Comparison of ENCODE assay signal across 9 cellular contexts in the genomic region with DNA sequence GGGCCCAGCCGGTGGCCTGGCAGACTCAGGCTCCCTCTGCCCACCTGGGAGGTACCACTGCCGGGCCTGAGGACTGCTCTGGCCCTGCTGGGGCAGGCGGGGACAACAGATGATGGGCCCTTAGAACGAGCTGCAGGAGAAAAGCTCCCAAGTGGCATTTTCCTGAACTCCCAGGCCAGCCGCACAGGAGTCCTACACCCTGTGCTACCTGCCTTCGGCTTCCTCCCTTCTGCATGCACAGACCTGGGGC. TPM values are rescaled to one million over a fixed set of nuclear protein-coding genes. Genes with fewer than 3 reads are reported as not detected.
DNase-seq lines count a peak whose midpoint lies in the region; ATAC-seq, FAIRE-seq and TF ChIP-seq lines count a peak whose summit lies in the region.
"Had no signal": no experiment of that assay in that cellular context is flagged by ENCODE, and none has a peak within 500 bp of the region (broad histone marks: within the 10 kb centered on the region; RNA-seq: fewer than 3 reads in every experiment).

No MANE protein-coding gene starts in this region.

- H3K4me3 ChIP-seq in HepG2 (replicated peaks in 1 of 3; ENCODE audit: insufficient read depth in 1 of 3, low read depth in 2 of 3, low read length in 3 of 3) (no peak overlapping the region), upper lobe of left lung (no peak overlapping the region)

- TF ChIP-seq RAD21 in HepG2 (CRISPR knock-in tag; IDR thresholded peaks at IDR 0.05): no peak

- TF ChIP-seq POLR2A in HepG2 (IDR thresholded peaks at IDR 0.05; ENCODE audit: insufficient read depth in 1 of 2, low read depth in 2 of 2, low read length in 2 of 2) (no peak), upper lobe of left lung (IDR thresholded peaks at IDR 0.05) (no peak)

- peak; percentile 64 for DNase-seq in activated CD8-positive, alpha-beta memory T cell treated with anti-CD3 and anti-CD28 coated beads, Interleukin-2, amount 50 U/mL, for 48 hours
- DNase-seq in activated CD8-positive, alpha-beta memory T cell treated with anti-CD3 and anti-CD28 coated beads, Interleukin-2, amount 50 U/mL, for 4 hours: no peak
- DNase-seq in activated naive CD8-positive, alpha-beta T cell treated with anti-CD3 and anti-CD28 coated beads for 36 hours: no peak
- DNase-seq in HepG2 (ENCODE audit: low spot score) (no peak), upper lobe of left lung (peak in 1 of 2 donors; percentile 51), DMS79 treated with DMSO at 0.1 percent for 48 hours (lab: John Stamatoyannopoulos, UW) (no peak)
- DNase-seq: NCI-H2171 had no signal

- TF ChIP-seq EP300 in HepG2 (IDR thresholded peaks at IDR 0.05; ENCODE audit: low read depth in 2 of 2, low read length in 2 of 2) (no peak), HepG2 (CRISPR knock-in tag; IDR thresholded peaks at IDR 0.05; ENCODE audit: borderline replicate concordance) (no peak), upper lobe of left lung (IDR thresholded peaks at IDR 0.05) (no peak)

- peaks cover 29% of the 10 kb centered on the region for H3K4me1 Mint-ChIP-seq in activated naive CD8-positive, alpha-beta T cell treated with anti-CD3 and anti-CD28 coated beads for 36 hours

- FAIRE-seq in HepG2 (lab: Jason Lieb, UNC): no peak

- H3K9me3 Mint-ChIP-seq in activated naive CD8-positive, alpha-beta T cell treated with anti-CD3 and anti-CD28 coated beads for 36 hours: no peaks in the 10 kb centered on the region

- BruUV-seq in HepG2 (replicated peaks; lab: Mats Ljungman, UMichigan): no TSS peak

- no peak overlapping the region for H3K4me2 ChIP-seq in HepG2 (ENCODE audit: low read depth, low read length)

- in situ Hi-C loops in HepG2 (cut with HindIII; ENCODE audit: extremely low pct_ligation_motif_present, low pct_unique_long_range_greater_than_20kb): loop anchor here (5.0 kb wide), 1 partner anchor 74 kb away; no protein-coding TSS in a partner anchor

- H3K27me3 ChIP-seq in HepG2 (ENCODE audit: control insufficient read depth in 1 of 2, insufficient read depth in 2 of 2, low read length in 2 of 2) (no peaks in the 10 kb centered on the region), upper lobe of left lung (no peaks in the 10 kb centered on the region)

- intact Hi-C loops in HepG2 (cut with micrococcal nuclease; ENCODE audit: unreplicated experiment): no loop called here

- H3K27ac Mint-ChIP-seq in activated naive CD8-positive, alpha-beta T cell treated with anti-CD3 and anti-CD28 coated beads for 36 hours: peak overlapping the region; percentile 84

- WGBS in HepG2 (ENCODE audit: low lambda C conversion rate): 77% methylated on average over 3 of the region's 6 CpGs
- 35% methylated on average over 3 of the region's 6 CpGs; no CpG with 5 or more reads in 1 of the 2 donors for WGBS in upper lobe of left lung, 2 donors

- H3K4me3 Mint-ChIP-seq in activated naive CD8-positive, alpha-beta T cell treated with anti-CD3 and anti-CD28 coated beads for 36 hours: peak overlapping the region; percentile 18

- H2AFZ ChIP-seq in HepG2 (ENCODE audit: low read length): no peak overlapping the region

- H3K9me3 ChIP-seq in HepG2 (ENCODE audit: low read length): no peaks in the 10 kb centered on the region
- H3K9me3 ChIP-seq in upper lobe of left lung: no peaks in the 10 kb centered on the region

- peaks cover 4% of the 10 kb centered on the region for H3K36me3 Mint-ChIP-seq in activated naive CD8-positive, alpha-beta T cell treated with anti-CD3 and anti-CD28 coated beads for 36 hours

- H3K9ac ChIP-seq in HepG2 (ENCODE audit: insufficient read depth, low read depth, low read length): no peak overlapping the region

- H3K79me2 ChIP-seq in HepG2 (ENCODE audit: insufficient read depth, low read length): no peaks in the 10 kb centered on the region

- H3K36me3 ChIP-seq in HepG2 (replicated peaks in 1 of 2; ENCODE audit: control insufficient read depth in 1 of 2, insufficient read depth in 2 of 2, low read length in 2 of 2) (peaks cover 16 to 26% of the 10 kb centered on the region in 2 experiments), upper lobe of left lung (peaks cover 3 to 81% (median 18%) of the 10 kb centered on the region in 4 donors)

- TF ChIP-seq CTCF in HepG2 (CRISPR knock-in tag; IDR thresholded peaks at IDR 0.05) (no peak), upper lobe of left lung (IDR thresholded peaks at IDR 0.05) (peak in 1 of 6 experiments; percentile 48)

- POLR2A ChIA-PET in HepG2 (lab: Yijun Ruan, JAX): interaction anchor here (1.2 kb wide), 2 partner anchors 41 to 71 kb away, joined by 3 read pairs; a partner anchor contains a TSS

- H3K4me1 ChIP-seq in HepG2 (ENCODE audit: insufficient read depth, low read length) (peaks cover 24% of the 10 kb centered on the region), upper lobe of left lung (peaks cover 30 to 53% (median 38%) of the 10 kb centered on the region in 4 donors)

- H3K27me3 Mint-ChIP-seq in activated naive CD8-positive, alpha-beta T cell treated with anti-CD3 and anti-CD28 coated beads for 36 hours: no peaks in the 10 kb centered on the region

- H3K27ac ChIP-seq in HepG2 (ENCODE audit: extremely low read length, insufficient read depth, low read length) (no peak overlapping the region), upper lobe of left lung (peak overlapping the region; percentile 28 to 74 (median 68))

- ATAC-seq in HepG2: peak; percentile 76
- ATAC-seq in upper lobe of left lung (ENCODE audit: low FRiP score in 2 of 2): peak; percentile 21 to 54
- no peak for ATAC-seq in GM21528 (IDR thresholded peaks at IDR 0.05; ENCODE audit: low FRiP score, unreplicated experiment)
- ATAC-seq in HG03135 (IDR thresholded peaks at IDR 0.05; ENCODE audit: unreplicated experiment): no peak

- CTCF ChIA-PET in HepG2 (lab: Yijun Ruan, JAX; ENCODE audit: low intra/inter-chr PET ratio, low total read pairs): interaction anchor here (0.9 to 3.1 kb wide), 4 partner anchors 74 to 328 kb away, joined by 3 to 11 read pairs (median 6); no protein-coding TSS in a partner anchor

- peaks cover 12% of the 10 kb centered on the region; the same call in 1 of the 2 replicates for H4K20me1 ChIP-seq in HepG2 (ENCODE audit: insufficient read depth, low read length)

TF ChIP-seq in HepG2, 621 proteins besides CTCF, POLR2A, EP300 and RAD21 (continues in another document):
- TF ChIP-seq SMC3 (IDR thresholded peaks at IDR 0.05; ENCODE audit: low read length): peak; percentile 62
- TF ChIP-seq ZNF343 (CRISPR knock-in tag; IDR thresholded peaks at IDR 0.05): peak; percentile 72; the same call in 1 of the 2 replicates
- TF ChIP-seq, protein P1, sequence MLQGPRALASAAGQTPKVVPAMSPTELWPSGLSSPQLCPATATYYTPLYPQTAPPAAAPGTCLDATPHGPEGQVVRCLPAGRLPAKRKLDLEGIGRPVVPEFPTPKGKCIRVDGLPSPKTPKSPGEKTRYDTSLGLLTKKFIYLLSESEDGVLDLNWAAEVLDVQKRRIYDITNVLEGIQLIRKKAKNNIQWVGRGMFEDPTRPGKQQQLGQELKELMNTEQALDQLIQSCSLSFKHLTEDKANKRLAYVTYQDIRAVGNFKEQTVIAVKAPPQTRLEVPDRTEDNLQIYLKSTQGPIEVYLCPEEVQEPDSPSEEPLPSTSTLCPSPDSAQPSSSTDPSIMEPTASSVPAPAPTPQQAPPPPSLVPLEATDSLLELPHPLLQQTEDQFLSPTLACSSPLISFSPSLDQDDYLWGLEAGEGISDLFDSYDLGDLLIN (CRISPR knock-in tag; IDR thresholded peaks at IDR 0.05; ENCODE audit: borderline replicate concordance): 0 out of 2 replicates have a peak, but pooled peaks have one; percentile 11
- TF ChIP-seq MTA3 (CRISPR knock-in tag; IDR thresholded peaks at IDR 0.05): no peak
- TF ChIP-seq ZNF547 (CRISPR knock-in tag; IDR thresholded peaks at IDR 0.05): 0 out of 2 replicates have a peak, but pooled peaks have one; percentile 52

RNA-seq across cellular contexts. Expression of a gene that starts 41.3 kb away (rescaled TPM):
- total RNA-seq in activated naive CD8-positive, alpha-beta T cell treated with anti-CD3 and anti-CD28 coated beads for 36 hours: 10 to 100 TPM; 56.7 to 57.5 TPM
- total RNA-seq in HepG2 (2016; rRNA removed; fragmentation: Illumina TruSeq; extraction: Trizol): 106 and 164 TPM in 2 replicates
- total RNA-seq in HepG2 (2016; cell fraction: cytosol; rRNA removed; fragmentation: Illumina TruSeq; extraction: Trizol; ENCODE audit: low read depth): 28.2 and 36.3 TPM in 2 replicates
- 120 and 172 TPM in 2 replicates for total RNA-seq in HepG2 (2016; cell fraction: insoluble cytoplasmic fraction; rRNA removed; fragmentation: Illumina TruSeq; extraction: Trizol)
- total RNA-seq in HepG2 (2016; cell fraction: membrane; rRNA removed; fragmentation: Illumina TruSeq; extraction: Trizol): 94.4 and 96.0 TPM in 2 replicates
- 46.1 and 50.0 TPM in 2 replicates for total RNA-seq in HepG2 (2016; cell fraction: nucleus; rRNA removed; fragmentation: Illumina TruSeq; extraction: Trizol)
- polyA plus RNA-seq in HepG2 (2011; rRNA removed): 21.8 and 27.6 TPM in 2 replicates
- polyA plus RNA-seq in HepG2 (2011; cell fraction: cytosol; rRNA removed): 11.0 and 20.0 TPM in 2 replicates
- 8.1 and 11.6 TPM in 2 replicates for polyA plus RNA-seq in HepG2 (2011; cell fraction: nucleus; rRNA removed)
- 74.6 and 95.1 TPM in 2 replicates for polyA plus RNA-seq in HepG2 (2012)
- polyA plus RNA-seq in HepG2 (2016; cell fraction: cytosol; fragmentation: Illumina TruSeq; extraction: Trizol; ENCODE audit: low read depth): 77.0 and 95.4 TPM in 2 replicates
- 263 and 281 TPM in 2 replicates for polyA plus RNA-seq in HepG2 (2016; cell fraction: insoluble cytoplasmic fraction; fragmentation: Illumina TruSeq; extraction: Trizol; ENCODE audit: low read depth)
- polyA plus RNA-seq in HepG2 (2016; cell fraction: membrane; fragmentation: Illumina TruSeq; extraction: Trizol; ENCODE audit: low read depth): 120 and 139 TPM in 2 replicates
- polyA plus RNA-seq in HepG2 (2016; cell fraction: nucleus; fragmentation: Illumina TruSeq; extraction: Trizol; ENCODE audit: insufficient read depth, low read depth): 108 and 109 TPM in 2 replicates
- 1.3 and 4.9 TPM in 2 replicates for polyA minus RNA-seq in HepG2 (2011; rRNA and poly(A)+ RNA removed; ENCODE audit: low replicate concordance)
- 15.3 and 15.9 TPM in 2 replicates for polyA minus RNA-seq in HepG2 (2011; cell fraction: cytosol; rRNA and poly(A)+ RNA removed)
- polyA minus RNA-seq in HepG2 (2011; cell fraction: nucleus; rRNA and poly(A)+ RNA removed): 5.8 and 7.6 TPM in 2 replicates
- 100 to 1,000 TPM; 235 to 735 (median 513) TPM for total RNA-seq in upper lobe of left lung

Comparison
In these comparisons a context has a peak if more than half of its experiments do, and no peak if none do; other contexts are left out.
1. ATAC-seq: peak in HepG2 (single experiment) and upper lobe of left lung (2 of 2); none in GM21528 (single experiment) and HG03135 (single experiment).